Comparison of ENCODE assay signal across 8 cellular contexts in the genomic region with DNA sequence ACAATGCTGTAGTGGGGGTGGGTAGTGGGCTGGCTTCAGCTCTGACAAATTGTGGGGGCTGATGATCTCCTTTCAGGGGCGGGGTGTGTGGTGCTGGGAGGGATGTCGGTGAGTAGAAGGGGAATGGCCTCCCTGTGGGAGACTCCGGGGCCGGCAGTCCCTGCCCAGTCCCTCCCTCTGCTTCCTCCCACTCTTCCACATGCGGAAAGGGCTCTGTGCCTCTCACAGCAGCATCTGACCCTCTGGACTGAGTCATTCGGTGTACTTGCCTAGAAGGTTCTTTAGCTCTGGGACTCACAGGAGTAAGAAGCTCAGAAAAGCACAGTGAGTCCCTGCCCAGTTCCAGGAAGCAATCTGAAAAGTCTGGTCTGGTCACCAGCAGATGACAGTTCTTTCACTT. TPM values are rescaled to one million over a fixed set of nuclear protein-coding genes. Genes with fewer than 3 reads are reported as not detected.
DNase-seq lines count a peak whose midpoint lies in the region; ATAC-seq and TF ChIP-seq lines count a peak whose summit lies in the region.

No MANE protein-coding gene starts in this region.

- peak overlapping the region in 3 of 5 experiments; percentile 19 to 42 (median 31) for H3K4me3 Mint-ChIP-seq in brain

- H3K27ac Mint-ChIP-seq in brain, result peak overlapping the region in 4 of 5 experiments; percentile 5 to 92 (median 55)

- no peaks in the 10 kb centered on the region for H3K27me3 ChIP-seq in subcutaneous abdominal adipose tissue (ENCODE audit: control insufficient read depth in 5 of 5, insufficient read depth in 4 of 5, low read length in 5 of 5)

- H3K36me3 ChIP-seq in KOPT-K1 (ENCODE audit: insufficient read depth, low read length), result no peaks in the 10 kb centered on the region
- no peaks in the 10 kb centered on the region for H3K36me3 ChIP-seq in subcutaneous abdominal adipose tissue (ENCODE audit: control insufficient read depth in 5 of 5, insufficient read depth in 5 of 5, low read length in 5 of 5)

- peaks cover 4% of the 10 kb centered on the region for H3K27me3 Mint-ChIP-seq in brain

- H3K4me1 Mint-ChIP-seq in brain, result peaks cover 33% of the 10 kb centered on the region

- H3K4me3 ChIP-seq in subcutaneous abdominal adipose tissue (ENCODE audit: low read depth in 1 of 5, low read length in 5 of 5), result no peak overlapping the region

- peaks cover 0 to 4% (median 1%) of the 10 kb centered on the region in 5 experiments for H3K9me3 Mint-ChIP-seq in brain

- peak overlapping the region; percentile 83 for H3K27ac ChIP-seq in KOPT-K1 (ENCODE audit: low read depth, low read length, poor library complexity, severe bottlenecking)
- peak overlapping the region; percentile 1 for H3K27ac ChIP-seq in subcutaneous abdominal adipose tissue (ENCODE audit: low read depth, low read length)

- peaks cover 0 to 16% (median 8%) of the 10 kb centered on the region in 5 donors for H3K4me1 ChIP-seq in subcutaneous abdominal adipose tissue (ENCODE audit: control insufficient read depth in 5 of 5, insufficient read depth in 5 of 5, low read length in 5 of 5)

- H3K9me3 ChIP-seq in KOPT-K1 (ENCODE audit: insufficient read depth, low read length, poor library complexity, severe bottlenecking) (peaks cover 3% of the 10 kb centered on the region), subcutaneous abdominal adipose tissue (ENCODE audit: control insufficient read depth in 5 of 5, low read length in 5 of 5) (peaks cover 0 to 2% (median 0%) of the 10 kb centered on the region in 5 donors)

- no peak for ATAC-seq in GM18511 (IDR thresholded peaks at IDR 0.05; ENCODE audit: unreplicated experiment)

- DNase-seq in left kidney (ENCODE audit: low read depth, low spot score) (peak; percentile 82), NCI-H2171 (lab: John Stamatoyannopoulos, UW) (no peak), DMS114 treated with DMSO at 0.1 percent for 48 hours (lab: John Stamatoyannopoulos, UW; ENCODE audit: unreplicated experiment) (no peak), RPMI8226 (no peak)

- no peak for TF ChIP-seq CTCF in brain (conservative IDR thresholded peaks at IDR 0.05)

- H3K9ac ChIP-seq in subcutaneous abdominal adipose tissue (ENCODE audit: low read length in 5 of 5), result no peak overlapping the region

- no peaks in the 10 kb centered on the region for H3K36me3 Mint-ChIP-seq in brain

RNA-seq across cellular contexts. Expression of gene CD180, which starts 14.2 kb away (rescaled TPM):
- polyA plus RNA-seq in brain (ENCODE audit: insufficient read depth, low read depth, low replicate concordance), result 0.19 TPM
